In genomic region chr7:15929406-15929805, GRCh38 we compare ENCODE assay signal across 21 cellular contexts.
"Had no signal": no experiment of that assay in that cellular context is flagged by ENCODE, and none has a peak within 500 bp of the region (broad histone marks: within the 10 kb centered on the region; RNA-seq: fewer than 3 reads in every experiment).

No MANE protein-coding gene starts in this region.

- H3K9me3 ChIP-seq: lower lobe of right lung, mucosa of descending colon had no signal

- H2AFZ ChIP-seq: hepatocyte had no signal

- H3K4me1 ChIP-seq: foreskin keratinocyte, gastroesophageal sphincter, heart left ventricle, left lung, lower lobe of right lung had no signal

- ATAC-seq: foreskin keratinocyte, gastroesophageal sphincter, heart left ventricle, left cardiac atrium, left lung, left ventricle myocardium superior, lower lobe of right lung, mucosa of descending colon had no signal

- H3K4me3 ChIP-seq: coronary artery, dorsolateral prefrontal cortex, esophagus muscularis mucosa, gastroesophageal sphincter, heart left ventricle, hepatocyte, left lung, lower lobe of right lung, mucosa of descending colon had no signal

- DNase-seq: dermis blood vessel endothelial cell; dorsolateral prefrontal cortex; effector CD4-positive, alpha-beta T cell; effector memory CD4-positive, alpha-beta T cell; foreskin keratinocyte; heart left ventricle; hypothalamus; immature natural killer cell; islet precursor cell; kidney; left cardiac atrium; left lung; left ventricle myocardium superior; lower lobe of right lung; mesenchymal stem cell; mucosa of descending colon; naive B cell had no signal

- H3K36me3 ChIP-seq: esophagus muscularis mucosa, gastroesophageal sphincter, heart left ventricle, left lung, lower lobe of right lung had no signal

- H3K27ac ChIP-seq: coronary artery, dorsolateral prefrontal cortex, esophagus muscularis mucosa, foreskin keratinocyte, gastroesophageal sphincter, heart left ventricle, hepatocyte, left lung, lower lobe of right lung had no signal

- H3K4me2 ChIP-seq: hepatocyte had no signal

- H3K27me3 ChIP-seq: dorsolateral prefrontal cortex, esophagus muscularis mucosa, gastroesophageal sphincter, heart left ventricle, hepatocyte, left lung had no signal
